ENCODE assay signal across 20 cellular contexts in genomic region chr5:135335031-135335828, GRCh38.
DNase-seq lines count a peak whose midpoint lies in the region; ATAC-seq and TF ChIP-seq lines count a peak whose summit lies in the region.
"Had no signal": no experiment of that assay in that cellular context is flagged by ENCODE, and none has a peak within 500 bp of the region (broad histone marks: within the 10 kb centered on the region; RNA-seq: fewer than 3 reads in every experiment).

No MANE protein-coding gene starts in this region.

- no peaks in the 10 kb centered on the region for H4K20me1 ChIP-seq in mammary epithelial cell (ENCODE audit: insufficient read depth, low read length)

- H3K4me3 ChIP-seq in mammary epithelial cell (replicated peaks in 1 of 3; ENCODE audit: insufficient read depth in 1 of 3, low read depth in 2 of 3, low read length in 3 of 3) (no peak overlapping the region), astrocyte of the spinal cord (ENCODE audit: low read depth, low read length) (no peak overlapping the region), psoas muscle (no peak overlapping the region)
- H3K4me3 ChIP-seq: sigmoid colon had no signal

- DNase-seq in MCF 10A (ENCODE audit: unreplicated experiment), result no peak
- DNase-seq in mammary epithelial cell, result no peak
- DNase-seq in NCI-H1092 (lab: John Stamatoyannopoulos, UW), result peak; percentile 6
- DNase-seq in astrocyte of the spinal cord (ENCODE audit: low read depth, low spot score), result peak; percentile 22
- DNase-seq in stimulated activated effector memory CD8-positive, alpha-beta T cell treated with anti-CD3 and anti-CD28 coated beads, Interleukin-12 subunit alpha, Interleukin-12 subunit beta, amount 100 ng/mL, for 72 hours (ENCODE audit: low spot score in 2 of 2), result no peak
- no peak for DNase-seq in AG20443 (ENCODE audit: low spot score)
- DNase-seq in psoas muscle, result no peak
- DNase-seq: activated CD4-positive, alpha-beta T cell treated with anti-CD3 and anti-CD28 coated beads for 36 hours; activated CD8-positive, alpha-beta memory T cell treated with anti-CD3 and anti-CD28 coated beads, Interleukin-2, amount 50 U/mL, for 48 hours; activated gamma-delta T cell; amniotic stem cell; CD8-positive, alpha-beta memory T cell; DMS79; hypothalamus; NCI-H2081 treated with DMSO at 0.1 percent for 48 hours; NCI-H526; sigmoid colon had no signal

- H3K36me3 Mint-ChIP-seq in MCF 10A (ENCODE audit: insufficient read depth, unreplicated experiment), result peaks cover 62% of the 10 kb centered on the region
- H3K36me3 Mint-ChIP-seq in stimulated activated effector memory CD8-positive, alpha-beta T cell treated with anti-CD3 and anti-CD28 coated beads, Interleukin-12 subunit alpha, Interleukin-12 subunit beta, amount 100 ng/mL, for 72 hours, result peaks cover 56% of the 10 kb centered on the region

- H3K27ac ChIP-seq in mammary epithelial cell (ENCODE audit: insufficient read depth, low read depth, low read length) (no peak overlapping the region), psoas muscle (no peak overlapping the region)

- no peaks in the 10 kb centered on the region for H3K79me2 ChIP-seq in mammary epithelial cell (ENCODE audit: insufficient read depth, low read length)

- no peak overlapping the region for H3K9ac ChIP-seq in mammary epithelial cell (ENCODE audit: insufficient read depth, low read length)

- H3K36me3 ChIP-seq in mammary epithelial cell (ENCODE audit: insufficient read depth, low read length), result peaks cover 40% of the 10 kb centered on the region
- peaks cover 0 to 75% of the 10 kb centered on the region in 2 donors for H3K36me3 ChIP-seq in psoas muscle (ENCODE audit: insufficient read depth in 1 of 2, low read depth in 1 of 2)

- no peak overlapping the region for H3K4me2 ChIP-seq in mammary epithelial cell (ENCODE audit: insufficient read depth, low read depth, low read length)

- no peak for ATAC-seq in stimulated activated effector memory CD8-positive, alpha-beta T cell treated with anti-CD3 and anti-CD28 coated beads, Interleukin-12 subunit alpha, Interleukin-12 subunit beta, amount 100 ng/mL, for 72 hours
- no peak for ATAC-seq in psoas muscle
- ATAC-seq in HG02970 (IDR thresholded peaks at IDR 0.05; ENCODE audit: low FRiP score, unreplicated experiment), result no peak
- ATAC-seq: activated CD4-positive, alpha-beta T cell treated with anti-CD3 and anti-CD28 coated beads for 36 hours had no signal

- TF ChIP-seq CTCF in MCF 10A (IDR thresholded peaks at IDR 0.05; ENCODE audit: unreplicated experiment) (no peak), mammary epithelial cell (conservative IDR thresholded peaks at IDR 0.05 in 1 of 2, IDR thresholded peaks at IDR 0.05 in 1 of 2; ENCODE audit: extremely low read depth in 1 of 2, insufficient read depth in 1 of 2, low read depth in 1 of 2, low read length in 2 of 2) (no peak), astrocyte of the spinal cord (IDR thresholded peaks at IDR 0.05; ENCODE audit: low read depth, low read length) (no peak), psoas muscle (IDR thresholded peaks at IDR 0.05) (no peak)

- H3K4me1 ChIP-seq in mammary epithelial cell (ENCODE audit: insufficient read depth, low read length), result peaks cover 16% of the 10 kb centered on the region
- peaks cover 6% of the 10 kb centered on the region for H3K4me1 ChIP-seq in psoas muscle

- H3K27ac Mint-ChIP-seq in MCF 10A (ENCODE audit: low read depth, unreplicated experiment), result peak overlapping the region; percentile 71
- H3K27ac Mint-ChIP-seq in stimulated activated effector memory CD8-positive, alpha-beta T cell treated with anti-CD3 and anti-CD28 coated beads, Interleukin-12 subunit alpha, Interleukin-12 subunit beta, amount 100 ng/mL, for 72 hours, result peak overlapping the region; percentile 60
- H3K27ac Mint-ChIP-seq: activated CD4-positive, alpha-beta T cell treated with anti-CD3 and anti-CD28 coated beads for 36 hours; type B pancreatic cell had no signal

- no peaks in the 10 kb centered on the region for H3K27me3 Mint-ChIP-seq in MCF 10A (ENCODE audit: insufficient read depth, unreplicated experiment)
- H3K27me3 Mint-ChIP-seq: activated CD4-positive, alpha-beta T cell treated with anti-CD3 and anti-CD28 coated beads for 36 hours; CD8-positive, alpha-beta memory T cell; central memory CD8-positive, alpha-beta T cell; type B pancreatic cell had no signal

- dilution Hi-C loops in mammary epithelial cell (cut with HindIII; ENCODE audit: low sequenced_read_pairs), result no loop called here

- BruUV-seq in MCF 10A (replicated peaks; lab: Mats Ljungman, UMichigan), result no TSS peak
- BruUV-seq in mammary epithelial cell (replicated peaks; lab: Mats Ljungman, UMichigan), result no TSS peak

- H3K27me3 ChIP-seq in mammary epithelial cell (ENCODE audit: insufficient read depth, low read length) (no peaks in the 10 kb centered on the region), psoas muscle (ENCODE audit: insufficient read depth in 3 of 3, low read length in 2 of 3) (no peaks in the 10 kb centered on the region)
- H3K27me3 ChIP-seq: sigmoid colon had no signal

- H3K4me1 Mint-ChIP-seq in MCF 10A (ENCODE audit: insufficient read depth, unreplicated experiment), result peaks cover 14% of the 10 kb centered on the region
- peaks cover 5% of the 10 kb centered on the region for H3K4me1 Mint-ChIP-seq in stimulated activated effector memory CD8-positive, alpha-beta T cell treated with anti-CD3 and anti-CD28 coated beads, Interleukin-12 subunit alpha, Interleukin-12 subunit beta, amount 100 ng/mL, for 72 hours
- H3K4me1 Mint-ChIP-seq: activated CD4-positive, alpha-beta T cell treated with anti-CD3 and anti-CD28 coated beads for 36 hours; CD8-positive, alpha-beta memory T cell; central memory CD8-positive, alpha-beta T cell had no signal

- WGBS in mammary epithelial cell (ENCODE audit: low coverage, missing lambda C conversion rate), result 81% methylated on average over 12 of the region's 13 CpGs
- 75 to 78% (median 76%) methylated on average over 13 of the region's 13 CpGs for WGBS in psoas muscle, 3 donors

- intact Hi-C loops in MCF 10A (cut with micrococcal nuclease) (no loop called here), mammary epithelial cell (cut with micrococcal nuclease) (no loop called here), psoas muscle (cut with DNase I) (loop anchor here (10.0 kb wide), 3 partner anchors 300 to 420 kb away; partner anchors contain the start of gene PITX1 (in 1 of the 2))

- POLR2A ChIA-PET in MCF 10A (lab: Yijun Ruan, JAX), result no interaction called here

- in situ Hi-C loops in mammary epithelial cell (cut with MboI; ENCODE audit: low sequenced_read_pairs in 2 of 2), result no loop called here
- in situ Hi-C loops in astrocyte of the spinal cord (cut with HindIII; ENCODE audit: low sequenced_read_pairs), result no loop called here

- H3K9me3 Mint-ChIP-seq in MCF 10A (ENCODE audit: unreplicated experiment), result no peaks in the 10 kb centered on the region
- no peaks in the 10 kb centered on the region for H3K9me3 Mint-ChIP-seq in stimulated activated effector memory CD8-positive, alpha-beta T cell treated with anti-CD3 and anti-CD28 coated beads, Interleukin-12 subunit alpha, Interleukin-12 subunit beta, amount 100 ng/mL, for 72 hours
- H3K9me3 Mint-ChIP-seq: CD8-positive, alpha-beta memory T cell; central memory CD8-positive, alpha-beta T cell; type B pancreatic cell had no signal

- H3K9me3 ChIP-seq in mammary epithelial cell (replicated peaks; ENCODE audit: insufficient read depth, low read length) (no peaks in the 10 kb centered on the region), psoas muscle (no peaks in the 10 kb centered on the region)
- H3K9me3 ChIP-seq: sigmoid colon had no signal

- no peak overlapping the region for H3K4me3 Mint-ChIP-seq in MCF 10A (ENCODE audit: unreplicated experiment)
- no peak overlapping the region for H3K4me3 Mint-ChIP-seq in stimulated activated effector memory CD8-positive, alpha-beta T cell treated with anti-CD3 and anti-CD28 coated beads, Interleukin-12 subunit alpha, Interleukin-12 subunit beta, amount 100 ng/mL, for 72 hours
- H3K4me3 Mint-ChIP-seq: activated CD4-positive, alpha-beta T cell treated with anti-CD3 and anti-CD28 coated beads for 36 hours; CD8-positive, alpha-beta memory T cell; central memory CD8-positive, alpha-beta T cell; type B pancreatic cell had no signal

- CTCF ChIA-PET in MCF 10A (lab: Yijun Ruan, JAX) (interaction anchor here (0.5 to 2.9 kb wide), 9 partner anchors 12 to 415 kb away, joined by 3 to 13 read pairs (median 3); partner anchors contain the start of gene TIFAB), mammary epithelial cell (lab: Charles Lee; ENCODE audit: low non-redundant PET) (no interaction called here)

- H2AFZ ChIP-seq in mammary epithelial cell (ENCODE audit: low read depth, low read length), result no peak overlapping the region

Comparison
In these comparisons a context has a peak if more than half of its experiments do, and no peak if none do; other contexts are left out.
1. DNase-seq: peak in NCI-H1092 (single experiment) and astrocyte of the spinal cord (single experiment); none in MCF 10A (single experiment), mammary epithelial cell (single experiment), stimulated activated effector memory CD8-positive, alpha-beta T cell treated with anti-CD3 and anti-CD28 coated beads, Interleukin-12 subunit alpha, Interleukin-12 subunit beta, amount 100 ng/mL, for 72 hours (0 of 2), AG20443 (single experiment) and psoas muscle (0 of 2).
2. intact Hi-C loops: an anchor here in psoas muscle (10.0 kb wide); none called in MCF 10A and mammary epithelial cell.